Comparison of ENCODE assay signal across 18 cellular contexts in genomic region chr6:29759457-29759856, GRCh38. TPM values are rescaled to one million over a fixed set of nuclear protein-coding genes. Genes with fewer than 3 reads are reported as not detected.
DNase-seq lines count a peak whose midpoint lies in the region; TF ChIP-seq lines count a peak whose summit lies in the region.
"Had no signal": no experiment of that assay in that cellular context is flagged by ENCODE, and none has a peak within 500 bp of the region (broad histone marks: within the 10 kb centered on the region; RNA-seq: fewer than 3 reads in every experiment).

No MANE protein-coding gene starts in this region.

- no peak overlapping the region for H3K4me3 ChIP-seq in H7 (ENCODE audit: insufficient read depth, low read depth, low read length)
- no peak overlapping the region for H3K4me3 ChIP-seq in SK-N-SH (ENCODE audit: low read depth in 2 of 2, low read length in 1 of 2)
- H3K4me3 ChIP-seq: coronary artery, gastrocnemius medialis had no signal

- 16% methylated on average over 5 of the region's 5 CpGs for WGBS in SK-N-SH (ENCODE audit: low lambda C conversion rate)

- H3K9ac ChIP-seq in SK-N-SH, result no peak overlapping the region
- H3K9ac ChIP-seq: KMS-11 had no signal

- TF ChIP-seq EP300 in SK-N-SH (IDR thresholded peaks at IDR 0.05; ENCODE audit: borderline replicate concordance in 1 of 2, low read depth in 1 of 2, low read length in 1 of 2), result no peak

- H3K36me3 ChIP-seq in H7 (replicated peaks; ENCODE audit: control insufficient read depth, insufficient read depth, low read length) (no peaks in the 10 kb centered on the region), SK-N-SH (replicated peaks in 1 of 2; ENCODE audit: control insufficient read depth in 1 of 2, insufficient read depth in 2 of 2, low read length in 1 of 2) (no peaks in the 10 kb centered on the region)
- H3K36me3 ChIP-seq: gastrocnemius medialis had no signal

- H3K27me3 ChIP-seq in H7 (ENCODE audit: control insufficient read depth, insufficient read depth, low read length), result no peaks in the 10 kb centered on the region
- H3K27me3 ChIP-seq in SK-N-SH (ENCODE audit: insufficient read depth), result peaks cover 27% of the 10 kb centered on the region; the same call in 1 of the 2 replicates

- DNase-seq in DMS153 treated with DMSO at 0.1 percent for 48 hours (lab: John Stamatoyannopoulos, UW; ENCODE audit: unreplicated experiment) (peak; percentile 50), H7 (peak; percentile 69), iPS-NIHi7 (ENCODE audit: extremely low spot score) (peak; percentile 71), SK-N-SH (no peak), C1 segment of cervical spinal cord (lab: John Stamatoyannopoulos, UW) (no peak)
- DNase-seq in stimulated activated CD4-positive, alpha-beta T cell treated with anti-CD3 and anti-CD28 coated beads, Interleukin-15, amount 100 ng/mL, for 24 hours, result no peak
- DNase-seq: activated naive CD4-positive, alpha-beta T cell treated with Interleukin-2 at 50 U/mL for 16 hours; gastrocnemius medialis; immature natural killer cell; NCI-H1105 treated with DMSO at 0.1 percent for 48 hours; NCI-H510A treated with DMSO at 0.1 percent for 48 hours; posterior cingulate gyrus; stimulated activated CD4-positive, alpha-beta T cell treated with anti-CD3 and anti-CD28 coated beads, Interleukin-4, amount 100 ng/mL, for 4 hours; stimulated activated CD8-positive, alpha-beta memory T cell treated with anti-CD3 and anti-CD28 coated beads, Interleukin-4, amount 100 ng/mL, for 48 hours had no signal

- H3K4me2 ChIP-seq in SK-N-SH, result no peak overlapping the region
- H3K4me2 ChIP-seq: KMS-11 had no signal

- H3K9me3 ChIP-seq in SK-N-SH, result no peaks in the 10 kb centered on the region
- H3K9me3 ChIP-seq: gastrocnemius medialis had no signal

- H3K9me2 ChIP-seq in SK-N-SH, result no peaks in the 10 kb centered on the region

- no peak for TF ChIP-seq RAD21 in SK-N-SH (IDR thresholded peaks at IDR 0.05; ENCODE audit: low read length)

- no peak overlapping the region for H3K27ac ChIP-seq in SK-N-SH (ENCODE audit: low read depth in 2 of 2, low read length in 1 of 2)
- H3K27ac ChIP-seq: coronary artery, gastrocnemius medialis, HL-60, KMS-11 had no signal

- POLR2A ChIA-PET in SK-N-SH (lab: Yijun Ruan, JAX), result no interaction called here

- no peaks in the 10 kb centered on the region for H3K79me2 ChIP-seq in SK-N-SH (ENCODE audit: insufficient read depth)

- H3K4me1 ChIP-seq in SK-N-SH (ENCODE audit: control insufficient read depth in 1 of 2, insufficient read depth in 2 of 2, low read depth in 1 of 2, low read length in 1 of 2), result no peaks in the 10 kb centered on the region
- H3K4me1 ChIP-seq: gastrocnemius medialis had no signal

- CTCF ChIA-PET in SK-N-SH (lab: Yijun Ruan, JAX), result interaction anchor here (1.0 to 1.8 kb wide), 3 partner anchors 10 to 106 kb away, joined by 3 to 6 read pairs (median 5); no protein-coding TSS in a partner anchor

- H2AFZ ChIP-seq in SK-N-SH (ENCODE audit: low read depth), result no peak overlapping the region

- TF ChIP-seq CTCF in SK-N-SH (IDR thresholded peaks at IDR 0.05), result no peak

- peaks cover 6% of the 10 kb centered on the region for H3F3A ChIP-seq in SK-N-SH (replicated peaks; ENCODE audit: insufficient read depth)

- no peaks in the 10 kb centered on the region for H4K20me1 ChIP-seq in SK-N-SH (ENCODE audit: insufficient read depth)

TF ChIP-seq in PFSK-1, 5 proteins besides CTCF, POLR2A, EP300 and RAD21:
- TF ChIP-seq SIN3A (IDR thresholded peaks at IDR 0.05; ENCODE audit: borderline replicate concordance, insufficient read depth, low read length) (no peak), POLR2AphosphoS5 (IDR thresholded peaks at IDR 0.05; ENCODE audit: low read depth, low read length) (peak; percentile 47; the same call in 1 of the 2 replicates), TAF1 (IDR thresholded peaks at IDR 0.05; ENCODE audit: borderline replicate concordance, insufficient read depth, low read length) (peak; percentile 45; the same call in 1 of the 2 replicates), FOXP2 (optimal IDR thresholded peaks at IDR 0.05; ENCODE audit: borderline replicate concordance, extremely low read depth, extremely low read length, insufficient read depth) (peak; percentile 39)
- TF ChIP-seq, protein P1, sequence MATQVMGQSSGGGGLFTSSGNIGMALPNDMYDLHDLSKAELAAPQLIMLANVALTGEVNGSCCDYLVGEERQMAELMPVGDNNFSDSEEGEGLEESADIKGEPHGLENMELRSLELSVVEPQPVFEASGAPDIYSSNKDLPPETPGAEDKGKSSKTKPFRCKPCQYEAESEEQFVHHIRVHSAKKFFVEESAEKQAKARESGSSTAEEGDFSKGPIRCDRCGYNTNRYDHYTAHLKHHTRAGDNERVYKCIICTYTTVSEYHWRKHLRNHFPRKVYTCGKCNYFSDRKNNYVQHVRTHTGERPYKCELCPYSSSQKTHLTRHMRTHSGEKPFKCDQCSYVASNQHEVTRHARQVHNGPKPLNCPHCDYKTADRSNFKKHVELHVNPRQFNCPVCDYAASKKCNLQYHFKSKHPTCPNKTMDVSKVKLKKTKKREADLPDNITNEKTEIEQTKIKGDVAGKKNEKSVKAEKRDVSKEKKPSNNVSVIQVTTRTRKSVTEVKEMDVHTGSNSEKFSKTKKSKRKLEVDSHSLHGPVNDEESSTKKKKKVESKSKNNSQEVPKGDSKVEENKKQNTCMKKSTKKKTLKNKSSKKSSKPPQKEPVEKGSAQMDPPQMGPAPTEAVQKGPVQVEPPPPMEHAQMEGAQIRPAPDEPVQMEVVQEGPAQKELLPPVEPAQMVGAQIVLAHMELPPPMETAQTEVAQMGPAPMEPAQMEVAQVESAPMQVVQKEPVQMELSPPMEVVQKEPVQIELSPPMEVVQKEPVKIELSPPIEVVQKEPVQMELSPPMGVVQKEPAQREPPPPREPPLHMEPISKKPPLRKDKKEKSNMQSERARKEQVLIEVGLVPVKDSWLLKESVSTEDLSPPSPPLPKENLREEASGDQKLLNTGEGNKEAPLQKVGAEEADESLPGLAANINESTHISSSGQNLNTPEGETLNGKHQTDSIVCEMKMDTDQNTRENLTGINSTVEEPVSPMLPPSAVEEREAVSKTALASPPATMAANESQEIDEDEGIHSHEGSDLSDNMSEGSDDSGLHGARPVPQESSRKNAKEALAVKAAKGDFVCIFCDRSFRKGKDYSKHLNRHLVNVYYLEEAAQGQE (IDR thresholded peaks at IDR 0.05; ENCODE audit: insufficient read depth in 1 of 2, low read depth in 2 of 2, low read length in 2 of 2), result no peak

TF ChIP-seq in SK-N-SH, 30 proteins besides CTCF, POLR2A, EP300 and RAD21 (continues in another document):
- TF ChIP-seq ZBTB33 (IDR thresholded peaks at IDR 0.05; ENCODE audit: borderline replicate concordance, low read depth) (no peak), FOXM1 (IDR thresholded peaks at IDR 0.05; ENCODE audit: low read depth) (no peak), TAF1 (IDR thresholded peaks at IDR 0.05; ENCODE audit: borderline replicate concordance, low read depth, low read length) (no peak), PBX3 (IDR thresholded peaks at IDR 0.05) (no peak)

RNA-seq across cellular contexts. Expression of gene HLA-F, which starts 36.2 kb away (rescaled TPM):
- total RNA-seq in H7 (2014; rRNA removed; shearing (Covaris generic)), result 3.6 and 3.8 TPM in 2 replicates
- 11.3 TPM for polyA plus RNA-seq in PFSK-1 (2012; ENCODE audit: insufficient read length, low read depth)
- 0.28 and 0.31 TPM in 2 replicates for polyA plus RNA-seq in SK-N-SH (2012; rRNA removed)
- 0.07 and 0.08 TPM in 2 replicates for polyA plus RNA-seq in SK-N-SH (2012; cell fraction: cytosol; rRNA removed)
- 0.25 and 0.34 TPM in 2 replicates for polyA plus RNA-seq in SK-N-SH (2012; cell fraction: nucleus; rRNA removed)

Comparison
In these comparisons a context has a peak if more than half of its experiments do, and no peak if none do; other contexts are left out.
1. DNase-seq: peak in DMS153 treated with DMSO at 0.1 percent for 48 hours (single experiment), H7 (single experiment) and iPS-NIHi7 (single experiment); none in stimulated activated CD4-positive, alpha-beta T cell treated with anti-CD3 and anti-CD28 coated beads, Interleukin-15, amount 100 ng/mL, for 24 hours (single experiment), SK-N-SH (single experiment) and C1 segment of cervical spinal cord (0 of 14).